ENCODE assay signal across 28 cellular contexts in genomic region chr12:69437073-69437472, GRCh38.
"Had no signal": no experiment of that assay in that cellular context is flagged by ENCODE, and none has a peak within 500 bp of the region (broad histone marks: within the 10 kb centered on the region; RNA-seq: fewer than 3 reads in every experiment).

No MANE protein-coding gene starts in this region.

- H3K27me3 ChIP-seq: left lung, ovary, right atrium auricular region, spleen, testis, thyroid gland, transverse colon, upper lobe of left lung, vagina had no signal

- H3K9me3 Mint-ChIP-seq: immature natural killer cell; mesothelial cell of epicardium; natural killer cell; nephron progenitor cell; stimulated activated memory B cell treated with anti-CD40 and anti-IgM and Interleukin-4, amounts not matched to agents 10 μg/mL and 1 μg/mL and 100 μg/mL, for 72 hours; stimulated activated naive CD8-positive, alpha-beta T cell treated with anti-CD3 and anti-CD28 coated beads, Interleukin-15, amount 100 ng/mL, for 72 hours had no signal

- H3K27me3 Mint-ChIP-seq: progenitor cell of endocrine pancreas; stimulated activated memory B cell treated with anti-CD40 and anti-IgM and Interleukin-4, amounts not matched to agents 10 μg/mL and 1 μg/mL and 100 μg/mL, for 72 hours; stimulated activated naive CD8-positive, alpha-beta T cell treated with anti-CD3 and anti-CD28 coated beads, Interleukin-15, amount 100 ng/mL, for 72 hours had no signal

- DNase-seq: immature natural killer cell; kidney; left colon; left lung; lower lobe of right lung; mammary epithelial cell; mesendoderm; naive B cell; natural killer cell; nephron progenitor cell; ovary; spleen; stimulated activated CD4-positive, alpha-beta T cell treated with anti-CD3 and anti-CD28 coated beads, Interleukin-2, amount 100 ng/mL, for 48 hours; stimulated activated CD4-positive, alpha-beta T cell treated with anti-CD3 and anti-CD28 coated beads, Interleukin-4, amount 100 ng/mL, for 4 hours; stimulated activated CD8-positive, alpha-beta memory T cell treated with anti-CD3 and anti-CD28 coated beads, Interleukin-4, amount 100 ng/mL, for 48 hours; stimulated activated naive CD4-positive, alpha-beta T cell treated with Interleukin-2 at 50 U/mL for 16 hours; stimulated activated naive CD8-positive, alpha-beta T cell treated with anti-CD3 and anti-CD28 coated beads, Interleukin-15, amount 100 ng/mL, for 72 hours; testis; thyroid gland; transverse colon had no signal

- H3K9me3 ChIP-seq: left lung, lower lobe of right lung, ovary, right atrium auricular region, spleen, testis, thyroid gland, transverse colon, upper lobe of left lung, vagina had no signal

- ATAC-seq: left colon; left lung; lower lobe of right lung; natural killer cell; sciatic nerve; stimulated activated memory B cell treated with anti-CD40 and anti-IgM and Interleukin-4, amounts not matched to agents 10 μg/mL and 1 μg/mL and 100 μg/mL, for 72 hours; stimulated activated naive CD8-positive, alpha-beta T cell treated with anti-CD3 and anti-CD28 coated beads, Interleukin-15, amount 100 ng/mL, for 72 hours had no signal

- H3K4me1 Mint-ChIP-seq: immature natural killer cell; naive B cell; natural killer cell; stimulated activated memory B cell treated with anti-CD40 and anti-IgM and Interleukin-4, amounts not matched to agents 10 μg/mL and 1 μg/mL and 100 μg/mL, for 72 hours; stimulated activated naive CD8-positive, alpha-beta T cell treated with anti-CD3 and anti-CD28 coated beads, Interleukin-15, amount 100 ng/mL, for 72 hours had no signal

- H3K4me1 ChIP-seq: left lung, lower lobe of right lung, spleen, testis, transverse colon, upper lobe of left lung, vagina had no signal

- H3K4me3 ChIP-seq: left lung, lower lobe of right lung, ovary, right atrium auricular region, skin epidermis, spleen, testis, thyroid gland, transverse colon, upper lobe of left lung, vagina had no signal

- H3K36me3 ChIP-seq: left lung, lower lobe of right lung, ovary, right atrium auricular region, spleen, thyroid gland, transverse colon, upper lobe of left lung, vagina had no signal

- H3K27ac Mint-ChIP-seq: immature natural killer cell; mesothelial cell of epicardium; naive B cell; natural killer cell; nephron progenitor cell; progenitor cell of endocrine pancreas; stimulated activated memory B cell treated with anti-CD40 and anti-IgM and Interleukin-4, amounts not matched to agents 10 μg/mL and 1 μg/mL and 100 μg/mL, for 72 hours had no signal

- H3K27ac ChIP-seq: left lung, lower lobe of right lung, ovary, right atrium auricular region, skin epidermis, spleen, testis, thyroid gland, transverse colon, upper lobe of left lung, vagina had no signal

- H3K36me3 Mint-ChIP-seq: immature natural killer cell; mesothelial cell of epicardium; naive B cell; natural killer cell; stimulated activated memory B cell treated with anti-CD40 and anti-IgM and Interleukin-4, amounts not matched to agents 10 μg/mL and 1 μg/mL and 100 μg/mL, for 72 hours had no signal

- H3K4me3 Mint-ChIP-seq: immature natural killer cell; mesothelial cell of epicardium; naive B cell; natural killer cell; nephron progenitor cell; stimulated activated memory B cell treated with anti-CD40 and anti-IgM and Interleukin-4, amounts not matched to agents 10 μg/mL and 1 μg/mL and 100 μg/mL, for 72 hours; stimulated activated naive CD8-positive, alpha-beta T cell treated with anti-CD3 and anti-CD28 coated beads, Interleukin-15, amount 100 ng/mL, for 72 hours had no signal
